In the genomic region with DNA sequence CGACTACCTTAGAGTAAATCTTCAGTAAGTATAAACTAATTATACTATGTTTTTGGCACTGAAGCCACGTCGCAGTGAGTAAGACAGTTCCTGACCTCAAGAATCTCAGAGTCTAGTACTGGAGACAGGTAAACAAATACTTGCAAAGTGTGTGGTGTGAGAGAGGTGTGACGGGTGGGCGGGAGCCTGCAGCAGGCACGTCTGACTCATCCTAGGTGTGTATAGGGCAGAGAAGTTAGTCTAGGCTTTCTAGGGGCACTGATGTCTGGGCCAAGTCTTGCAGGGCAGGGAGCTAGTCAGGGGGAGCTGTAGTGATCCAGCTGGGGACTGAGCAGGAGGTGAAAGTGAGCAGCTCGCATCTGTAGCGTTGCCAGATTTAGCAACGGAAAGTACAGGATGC, we compare ENCODE assay signal across 10 cellular contexts. TPM values are rescaled to one million over a fixed set of nuclear protein-coding genes. Genes with fewer than 3 reads are reported as not detected.
DNase-seq lines count a peak whose midpoint lies in the region; ATAC-seq and TF ChIP-seq lines count a peak whose summit lies in the region.
"Had no signal": no experiment of that assay in that cellular context is flagged by ENCODE, and none has a peak within 500 bp of the region (broad histone marks: within the 10 kb centered on the region; RNA-seq: fewer than 3 reads in every experiment).

No MANE protein-coding gene starts in this region.

- BruUV-seq in OCI-LY7 (replicated peaks; lab: Mats Ljungman, UMichigan), result no TSS peak

- peaks cover 0 to 9% of the 10 kb centered on the region in 2 donors for H3K9me3 ChIP-seq in left lung
- no peaks in the 10 kb centered on the region for H3K9me3 ChIP-seq in OCI-LY7 (ENCODE audit: low read length)
- no peaks in the 10 kb centered on the region for H3K9me3 ChIP-seq in right cardiac atrium (ENCODE audit: control insufficient read depth, low read length)
- H3K9me3 ChIP-seq: right lobe of liver had no signal

- H3K27me3 Mint-ChIP-seq in osteocyte (ENCODE audit: unreplicated experiment) (peaks cover 31% of the 10 kb centered on the region), immature natural killer cell (ENCODE audit: low read depth in 3 of 3) (peaks cover 5 to 17% (median 12%) of the 10 kb centered on the region in 3 donors)

- 79% methylated on average over 9 of the region's 9 CpGs for WGBS in right cardiac atrium

- H3K36me3 Mint-ChIP-seq in osteocyte (ENCODE audit: unreplicated experiment) (no peaks in the 10 kb centered on the region), immature natural killer cell (peaks cover 0 to 8% (median 7%) of the 10 kb centered on the region in 3 donors)

- H3K9me3 Mint-ChIP-seq in osteocyte (ENCODE audit: unreplicated experiment), result peaks cover 10% of the 10 kb centered on the region
- H3K9me3 Mint-ChIP-seq in immature natural killer cell, result peaks cover under 1 to 18% (median 13%) of the 10 kb centered on the region in 6 donors

- peak; percentile 79 for ATAC-seq in GM21526 (IDR thresholded peaks at IDR 0.05; ENCODE audit: low FRiP score, unreplicated experiment)
- peak; percentile 52 for ATAC-seq in left lung
- ATAC-seq in right cardiac atrium, result no peak
- ATAC-seq: right lobe of liver had no signal

- peaks cover 14 to 73% of the 10 kb centered on the region in 2 donors for H3K27me3 ChIP-seq in left lung
- no peaks in the 10 kb centered on the region for H3K27me3 ChIP-seq in right cardiac atrium (ENCODE audit: control insufficient read depth, insufficient read depth)
- H3K27me3 ChIP-seq: right lobe of liver had no signal

- TF ChIP-seq EP300 in Ishikawa (IDR thresholded peaks at IDR 0.05; ENCODE audit: borderline replicate concordance), result no peak

- CTCF ChIA-PET in OCI-LY7 (lab: Charles Lee; ENCODE audit: unreplicated experiment), result no interaction called here

- H3K4me1 Mint-ChIP-seq in osteocyte (ENCODE audit: unreplicated experiment) (peaks cover 1% of the 10 kb centered on the region), immature natural killer cell (peaks cover 0 to 6% of the 10 kb centered on the region in 2 donors)

- POLR2A ChIA-PET in OCI-LY7 (lab: Charles Lee), result interaction anchor here (0.5 kb wide), 1 partner anchor 19 kb away, joined by 6 read pairs; no protein-coding TSS in a partner anchor

- no peak overlapping the region for H2AFZ ChIP-seq in OCI-LY7 (ENCODE audit: low read length)

- intact Hi-C loops in left lung (cut with DNase I), result no loop called here
- intact Hi-C loops in OCI-LY7 (cut with micrococcal nuclease; ENCODE audit: unreplicated experiment), result no loop called here
- intact Hi-C loops in right cardiac atrium (cut with DNase I), result no loop called here

- TF ChIP-seq CTCF in GM12865 (IDR thresholded peaks at IDR 0.05; ENCODE audit: insufficient read depth, low read depth, low read length, missing control alignments) (no peak), left lung (IDR thresholded peaks at IDR 0.05) (no peak), OCI-LY7 (conservative IDR thresholded peaks at IDR 0.05; ENCODE audit: low read length) (no peak), osteocyte (IDR thresholded peaks at IDR 0.05) (no peak)

- H4K20me1 ChIP-seq in OCI-LY7 (ENCODE audit: insufficient read depth, low read length), result no peaks in the 10 kb centered on the region

- no peak overlapping the region for H3K4me2 ChIP-seq in OCI-LY7 (ENCODE audit: low read length)

- H3K36me3 ChIP-seq in left lung, result no peaks in the 10 kb centered on the region
- no peaks in the 10 kb centered on the region for H3K36me3 ChIP-seq in OCI-LY7 (ENCODE audit: insufficient read depth, low read length)
- H3K36me3 ChIP-seq: right lobe of liver had no signal

- H3K4me1 ChIP-seq in left lung, result peaks cover 4 to 23% of the 10 kb centered on the region in 2 donors
- no peaks in the 10 kb centered on the region for H3K4me1 ChIP-seq in OCI-LY7 (ENCODE audit: insufficient read depth, low read length, poor library complexity, severe bottlenecking)
- no peaks in the 10 kb centered on the region for H3K4me1 ChIP-seq in right cardiac atrium (ENCODE audit: control insufficient read depth, insufficient read depth, low read length)

- no peak; the same call in 1 of the 2 replicates for TF ChIP-seq RAD21 in Ishikawa (IDR thresholded peaks at IDR 0.05; ENCODE audit: low read depth)

- H3K4me3 Mint-ChIP-seq in osteocyte (ENCODE audit: unreplicated experiment), result no peak overlapping the region
- H3K4me3 Mint-ChIP-seq in immature natural killer cell, result no peak overlapping the region

- H3K4me3 ChIP-seq in GM12865 (ENCODE audit: low read depth, low read length) (no peak overlapping the region), left lung (no peak overlapping the region), OCI-LY7 (ENCODE audit: low read depth, low read length, poor library complexity, severe bottlenecking) (no peak overlapping the region), right cardiac atrium (ENCODE audit: low read length) (no peak overlapping the region)
- H3K4me3 ChIP-seq: right lobe of liver had no signal

- DNase-seq in GM12865 (ENCODE audit: low read depth) (peak; percentile 6), left lung (peak; percentile 69 to 77), OCI-LY7 (ENCODE audit: low spot score) (no peak), osteocyte (ENCODE audit: extremely low spot score, unreplicated experiment) (no peak), immature natural killer cell (no peak), right cardiac atrium (no peak)
- DNase-seq: GOT3, right lobe of liver had no signal

- no peak overlapping the region for H3K27ac ChIP-seq in left lung
- H3K27ac ChIP-seq in OCI-LY7 (ENCODE audit: low read depth, low read length, poor library complexity, severe bottlenecking), result no peak overlapping the region
- H3K27ac ChIP-seq in right cardiac atrium (ENCODE audit: low read length), result no peak overlapping the region
- H3K27ac ChIP-seq: right lobe of liver had no signal

- H3K9me2 ChIP-seq in OCI-LY7 (ENCODE audit: insufficient read depth, low read length), result no peaks in the 10 kb centered on the region

- H3K27ac Mint-ChIP-seq in osteocyte (ENCODE audit: unreplicated experiment), result no peak overlapping the region
- H3K27ac Mint-ChIP-seq in immature natural killer cell, result no peak overlapping the region

- no peaks in the 10 kb centered on the region for H3K79me2 ChIP-seq in OCI-LY7 (ENCODE audit: insufficient read depth, low read depth, low read length)

TF ChIP-seq in Ishikawa, 13 proteins besides CTCF, POLR2A, EP300 and RAD21:
- TF ChIP-seq TAF1 (IDR thresholded peaks at IDR 0.05; ENCODE audit: low read depth), result no peak
- TF ChIP-seq NFIC (IDR thresholded peaks at IDR 0.05), result no peak
- TF ChIP-seq EGR1 (IDR thresholded peaks at IDR 0.05), result no peak
- peak; percentile 31; the same call in 1 of the 2 replicates for TF ChIP-seq MAX (IDR thresholded peaks at IDR 0.05)

RNA-seq across cellular contexts. Expression of gene SFTPD, which starts 35.9 kb away (rescaled TPM):
- 100 to 1,000 TPM; 323 to 878 TPM for total RNA-seq in left lung
- total RNA-seq in OCI-LY7 (2014; rRNA removed; shearing (Covaris generic)), result not detected in 2 replicates
- not detected in 2 replicates for total RNA-seq in OCI-LY7 (2022)
- total RNA-seq in osteocyte, result 0.35 and 0.60 TPM in 2 replicates
- polyA plus RNA-seq in immature natural killer cell, result not detected
- 1 to 10 TPM in 1 of 4 donors, under 1 TPM in 2, not detected in 1; 0.36 to 1.6 (median 0.79) TPM for total RNA-seq in right cardiac atrium
- polyA plus RNA-seq in right cardiac atrium, result 0.23 TPM

Comparison
In these comparisons a context has a peak if more than half of its experiments do, and no peak if none do; other contexts are left out.
1. DNase-seq: peak in GM12865 (single experiment) and left lung (2 of 2); none in OCI-LY7 (single experiment), osteocyte (single experiment), immature natural killer cell (0 of 3) and right cardiac atrium (0 of 3).
2. ATAC-seq: peak in GM21526 (single experiment) and left lung (single experiment); none in right cardiac atrium (0 of 2).
3. RNA of gene SFTPD, which starts 35.9 kb away (total RNA-seq): 323 to 878 TPM in left lung; 0.36 to 1.6 TPM in right cardiac atrium, 0.35 to 0.60 TPM in osteocyte and not detected in OCI-LY7; every median in the first group is over 100 times any median in the second.